ENCODE assay signal across 16 cellular contexts in the genomic region with DNA sequence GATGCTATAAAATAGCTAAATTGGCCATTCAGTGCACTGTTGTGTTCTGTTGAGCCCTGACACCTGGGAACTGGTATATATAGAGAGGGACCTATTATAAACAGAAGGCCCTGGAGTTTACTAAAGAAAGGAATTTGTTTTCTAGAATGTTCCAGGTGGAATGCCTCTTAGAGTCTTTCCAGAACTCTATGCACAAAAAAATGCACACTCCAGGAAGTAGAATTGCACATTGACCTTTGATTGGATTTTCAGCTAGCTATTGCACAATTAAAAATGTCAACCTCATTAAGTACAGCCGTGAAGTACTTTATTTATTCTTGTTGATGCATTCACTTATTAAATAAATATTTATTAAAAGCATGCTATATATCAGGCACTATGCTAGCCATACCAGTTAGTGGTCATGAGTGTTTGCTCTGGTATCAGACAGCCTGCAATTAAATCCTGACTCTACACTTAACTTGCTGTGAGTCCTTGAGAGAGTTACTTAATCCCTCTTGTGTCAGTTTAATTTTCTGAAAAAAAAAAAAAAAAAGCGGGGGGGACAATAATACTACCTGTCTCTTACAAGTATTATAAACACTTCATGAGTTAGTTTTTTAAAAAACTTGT. TPM values are rescaled to one million over a fixed set of nuclear protein-coding genes. Genes with fewer than 3 reads are reported as not detected.
A peak's percentile ranks its signal among the peaks of the same experiment; 100 is the strongest.
DNase-seq lines count a peak whose midpoint lies in the region; ATAC-seq and TF ChIP-seq lines count a peak whose summit lies in the region.
"Had no signal": no experiment of that assay in that cellular context is flagged by ENCODE, and none has a peak within 500 bp of the region (broad histone marks: within the 10 kb centered on the region; RNA-seq: fewer than 3 reads in every experiment).

No MANE protein-coding gene starts in this region.

- H3K4me1 ChIP-seq in lung (ENCODE audit: control insufficient read depth in 2 of 2, insufficient read depth in 2 of 2, low read length in 2 of 2) (no peaks in the 10 kb centered on the region), transverse colon (peaks cover 0 to 12% (median 4%) of the 10 kb centered on the region in 4 donors)

- ATAC-seq in lung (ENCODE audit: insufficient read depth, low FRiP score) (peak; percentile 63), HG02852 (IDR thresholded peaks at IDR 0.05; ENCODE audit: unreplicated experiment) (no peak), GM19463 (IDR thresholded peaks at IDR 0.05; ENCODE audit: unreplicated experiment) (no peak)

- TF ChIP-seq EP300 in transverse colon (IDR thresholded peaks at IDR 0.05; ENCODE audit: low read depth), result no peak

- in situ Hi-C loops in transverse colon (cut with MboI; ENCODE audit: low pct_ligation_motif_present in 1 of 4, low pct_unique_long_range_greater_than_20kb in 1 of 4, low sequenced_read_pairs in 3 of 4), result no loop called here

- no peaks in the 10 kb centered on the region for H3K36me3 ChIP-seq in lung (ENCODE audit: control insufficient read depth in 2 of 2, insufficient read depth in 2 of 2, low read length in 2 of 2)
- H3K36me3 ChIP-seq in transverse colon, result no peaks in the 10 kb centered on the region

- no peak for TF ChIP-seq CTCF in fibroblast of villous mesenchyme (IDR thresholded peaks at IDR 0.05; ENCODE audit: insufficient read depth, low read depth, low read length)
- no peak for TF ChIP-seq CTCF in lung (IDR thresholded peaks at IDR 0.05; ENCODE audit: control extremely low read depth, extremely low read depth)
- no peak for TF ChIP-seq CTCF in transverse colon (IDR thresholded peaks at IDR 0.05)

- 47 to 75% methylated on average over 2 of the region's 2 CpGs for WGBS in lung, 2 donors
- WGBS in transverse colon (ENCODE audit: low coverage in 1 of 2), 2 donors, result 31 to 43% methylated on average over 2 of the region's 2 CpGs

- H3K4me3 ChIP-seq in fibroblast of villous mesenchyme (ENCODE audit: low read depth, low read length), result no peak overlapping the region
- H3K4me3 ChIP-seq in lung, result no peak overlapping the region
- H3K4me3 ChIP-seq in transverse colon, result no peak overlapping the region
- H3K4me3 ChIP-seq: GM23248 had no signal

- TF ChIP-seq POLR2A in transverse colon (IDR thresholded peaks at IDR 0.05), result no peak

- H3K9me3 ChIP-seq in lung (ENCODE audit: control insufficient read depth in 2 of 2, insufficient read depth in 1 of 2, low read length in 1 of 2) (no peaks in the 10 kb centered on the region), transverse colon (no peaks in the 10 kb centered on the region)
- H3K9me3 ChIP-seq: SK-N-SH had no signal

- H3K27me3 ChIP-seq in lung (ENCODE audit: control insufficient read depth, insufficient read depth) (no peaks in the 10 kb centered on the region), transverse colon (no peaks in the 10 kb centered on the region)

- DNase-seq in DMS79 treated with DMSO at 0.1 percent for 48 hours (lab: John Stamatoyannopoulos, UW) (peak; percentile 22), NCI-H1417 treated with DMSO at 0.1 percent for 48 hours (lab: John Stamatoyannopoulos, UW) (peak; percentile 58), fibroblast of villous mesenchyme (ENCODE audit: low read depth) (peak; percentile 33), lung (ENCODE audit: low spot score) (no peak), transverse colon (no peak)
- DNase-seq: GM23248, HCEC 1CT, NCI-H1436 treated with DMSO at 0.1 percent for 48 hours, NCI-H2081 treated with DMSO at 0.1 percent for 48 hours, SHP77, SK-N-SH, T-helper 1 cell had no signal

- H3K27ac ChIP-seq in lung (ENCODE audit: low read depth in 1 of 2, low read length in 1 of 2), result no peak overlapping the region
- H3K27ac ChIP-seq in transverse colon, result no peak overlapping the region
- H3K27ac ChIP-seq: GM23248 had no signal

- intact Hi-C loops in transverse colon (cut with DNase I; ENCODE audit: low total_unique reads), result no loop called here

RNA-seq across cellular contexts. Expression of gene NDUFB4, which starts 40.8 kb away (rescaled TPM):
- total RNA-seq in fibroblast of villous mesenchyme, result 41.0 and 45.4 TPM in 2 replicates
- 10 to 100 TPM; 73.4 to 86.8 TPM for total RNA-seq in lung
- 100 to 1,000 TPM; 119 to 341 TPM for polyA plus RNA-seq in lung
- total RNA-seq in transverse colon, result 100 to 1,000 TPM in 1 of 4 donors, 10 to 100 TPM in 2, 1 to 10 TPM in 1; 9.6 to 129 (median 63.7) TPM

RNA-seq across cellular contexts. Expression of gene HGD, which starts 45.1 kb away (rescaled TPM):
- 0.32 and 0.43 TPM in 2 replicates for total RNA-seq in fibroblast of villous mesenchyme
- 1 to 10 TPM; 1.8 to 2.2 TPM for total RNA-seq in lung
- 1 to 10 TPM; 2.4 to 2.6 TPM for polyA plus RNA-seq in lung
- 10 to 100 TPM; 20.9 to 87.7 (median 73.2) TPM for total RNA-seq in transverse colon
- total RNA-seq: G401, GM23248, HT1080 had no signal
- polyA plus RNA-seq: GM23248, SK-N-SH had no signal

Comparison
In these comparisons a context has a peak if more than half of its experiments do, and no peak if none do; other contexts are left out.
1. DNase-seq: peak in DMS79 treated with DMSO at 0.1 percent for 48 hours (single experiment), NCI-H1417 treated with DMSO at 0.1 percent for 48 hours (single experiment) and fibroblast of villous mesenchyme (single experiment); none in lung (single experiment) and transverse colon (single experiment).
2. RNA of gene HGD, which starts 45.1 kb away (total RNA-seq): 20.9 to 87.7 TPM in transverse colon; 1.8 to 2.2 TPM in lung and 0.32 to 0.43 TPM in fibroblast of villous mesenchyme; every median in the first group is over 4 times any median in the second.